1 cellular context compared by ENCODE assay signal in genomic region chr4:98484031-98484430, GRCh38.
TF ChIP-seq lines count a peak whose summit lies in the region.

No MANE protein-coding gene starts in this region.

TF ChIP-seq in endothelial cell of umbilical vein, 7 proteins besides CTCF, POLR2A, EP300 and RAD21 (continued from another document):
- TF ChIP-seq EZH2 (IDR thresholded peaks at IDR 0.05; ENCODE audit: borderline replicate concordance, low read depth, low read length, severe bottlenecking): no peak
